Comparison of ENCODE assay signal across 21 cellular contexts in the genomic region with DNA sequence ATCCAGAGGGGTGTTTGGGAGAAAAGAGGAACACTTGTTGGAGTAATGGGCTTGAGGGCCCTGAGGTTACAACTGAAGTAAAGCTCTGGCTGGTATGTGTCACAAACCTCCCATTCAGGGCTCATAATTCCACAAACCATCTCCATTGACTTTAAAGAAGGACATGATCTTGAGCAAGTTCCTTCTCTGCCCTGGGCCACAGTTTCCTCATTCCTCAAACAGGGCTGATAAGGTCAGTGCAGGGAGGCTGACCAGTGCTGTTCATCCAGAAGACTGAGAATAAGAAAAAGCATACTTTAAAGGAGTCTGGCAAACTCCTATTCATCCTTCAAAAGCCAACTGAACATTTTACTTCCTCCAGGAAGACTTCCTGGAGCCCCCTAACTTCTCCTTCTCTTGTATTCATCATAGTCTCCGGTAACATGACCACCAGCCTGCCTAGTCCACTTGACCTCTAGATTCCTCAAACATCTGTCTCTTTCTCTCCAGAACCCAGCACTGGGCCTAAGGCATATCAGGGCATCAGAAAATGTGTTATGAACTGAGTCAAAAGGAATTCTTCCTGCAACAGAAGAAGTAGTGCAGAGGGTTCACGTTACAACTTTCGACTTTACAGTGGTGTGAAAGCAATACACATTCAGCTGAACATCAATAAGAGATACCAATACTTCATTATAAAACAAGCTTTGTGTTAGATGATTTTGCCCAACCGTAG. TPM values are rescaled to one million over a fixed set of nuclear protein-coding genes. Genes with fewer than 3 reads are reported as not detected.
DNase-seq lines count a peak whose midpoint lies in the region; FAIRE-seq and TF ChIP-seq lines count a peak whose summit lies in the region.
"Had no signal": no experiment of that assay in that cellular context is flagged by ENCODE, and none has a peak within 500 bp of the region (broad histone marks: within the 10 kb centered on the region; RNA-seq: fewer than 3 reads in every experiment).

No MANE protein-coding gene starts in this region.

- DNase-seq in SKM-1 treated with dmso at 0.1 percent for 144 hours (lab: John Stamatoyannopoulos, UW; ENCODE audit: unreplicated experiment), result peak; percentile 20
- no peak for DNase-seq in SKM-1 (lab: John Stamatoyannopoulos, UW; ENCODE audit: unreplicated experiment)
- no peak for DNase-seq in H9
- peak; percentile 8 for DNase-seq in NB4 (ENCODE audit: low read depth)
- DNase-seq in epithelial cell of prostate (ENCODE audit: low read depth, low spot score), result no peak
- no peak for DNase-seq in mesenchymal stem cell
- DNase-seq in medulla oblongata (ENCODE audit: extremely low spot score), result no peak
- DNase-seq in H54 (ENCODE audit: insufficient read length, low spot score), result no peak
- DNase-seq: CD4-positive, CD25-positive, alpha-beta regulatory T cell; MG63; NCI-H1105 treated with DMSO at 0.1 percent for 48 hours; NCI-H146; NCI-H446; NCI-H524 treated with DMSO at 0.1 percent for 48 hours; NCI-H774; SHP77 had no signal

- no peak overlapping the region for H3K18ac ChIP-seq in H9 (ENCODE audit: insufficient read length, low read depth, low read length)
- H3K18ac ChIP-seq in mesenchymal stem cell (ENCODE audit: low read depth in 1 of 2, low read length in 2 of 2), result no peak overlapping the region

- H3K23me2 ChIP-seq in H9 (ENCODE audit: insufficient read length, low read depth, low read length, poor library complexity, severe bottlenecking), result no peaks in the 10 kb centered on the region

- H3K79me1 ChIP-seq in H9 (ENCODE audit: insufficient read depth, low read depth, low read length, poor library complexity, severe bottlenecking), result no peaks in the 10 kb centered on the region
- no peaks in the 10 kb centered on the region for H3K79me1 ChIP-seq in mesenchymal stem cell (replicated peaks; ENCODE audit: low read length, poor library complexity, severe bottlenecking)

- no peak overlapping the region for H3K4ac ChIP-seq in H9 (ENCODE audit: low read depth, low read length)
- no peak overlapping the region for H3K4ac ChIP-seq in mesenchymal stem cell (ENCODE audit: low read depth in 1 of 2, low read length in 2 of 2)

- H2BK5ac ChIP-seq in H9 (ENCODE audit: insufficient read length, low read length), result no peak overlapping the region
- H2BK5ac ChIP-seq in mesenchymal stem cell (ENCODE audit: low read depth, low read length, poor library complexity, severe bottlenecking), result no peak overlapping the region

- H3K4me1 ChIP-seq in H9 (ENCODE audit: insufficient read depth, low read length), result no peaks in the 10 kb centered on the region
- H3K4me1 ChIP-seq in mesenchymal stem cell (ENCODE audit: control insufficient read depth, insufficient read depth, low read depth, low read length), result no peaks in the 10 kb centered on the region

- no peak overlapping the region for H3K56ac ChIP-seq in H9 (ENCODE audit: insufficient read length, low read depth, low read length)

- no peak overlapping the region for H2BK12ac ChIP-seq in H9 (ENCODE audit: insufficient read length, low read depth, low read length)
- no peak overlapping the region for H2BK12ac ChIP-seq in mesenchymal stem cell (ENCODE audit: low read length in 2 of 2)

- H3K36me3 Mint-ChIP-seq in H9 (ENCODE audit: insufficient read depth in 1 of 3, low read depth in 3 of 3), result no peaks in the 10 kb centered on the region
- H3K36me3 Mint-ChIP-seq: CD4-positive, CD25-positive, alpha-beta regulatory T cell had no signal

- no peaks in the 10 kb centered on the region for H3K36me3 ChIP-seq in mesenchymal stem cell (ENCODE audit: control insufficient read depth in 1 of 2, insufficient read depth in 2 of 2, low read depth in 1 of 2, low read length in 2 of 2)
- H3K36me3 ChIP-seq: BLaER1, MG63 had no signal

- no peak overlapping the region for H3T11ph ChIP-seq in H9 (ENCODE audit: low read length)

- H2AFZ ChIP-seq in H9 (ENCODE audit: low read length), result no peak overlapping the region
- no peak overlapping the region for H2AFZ ChIP-seq in mesenchymal stem cell (ENCODE audit: low read depth, low read length)

- H3K9ac ChIP-seq in H9 (ENCODE audit: extremely low read depth, insufficient read length, low read length) (no peak overlapping the region), mesenchymal stem cell (ENCODE audit: low read length) (no peak overlapping the region)
- H3K9ac ChIP-seq: BLaER1 had no signal

- no peak for TF ChIP-seq CTCF in H9 (conservative IDR thresholded peaks at IDR 0.05)
- no peak for TF ChIP-seq CTCF in NB4 (IDR thresholded peaks at IDR 0.05; ENCODE audit: low read depth, low read length)

- H3K23ac ChIP-seq in H9 (ENCODE audit: insufficient read length, low read depth, low read length) (no peak overlapping the region), mesenchymal stem cell (ENCODE audit: low read length in 2 of 2) (no peak overlapping the region)

- peaks cover 7 to 9% of the 10 kb centered on the region in 2 experiments for H3K4me1 Mint-ChIP-seq in H9
- H3K4me1 Mint-ChIP-seq: CD4-positive, CD25-positive, alpha-beta regulatory T cell had no signal

- no peak overlapping the region for H4K5ac ChIP-seq in H9 (ENCODE audit: insufficient read length, low read depth, low read length)

- no peak overlapping the region for H3K4me2 ChIP-seq in H9 (ENCODE audit: insufficient read depth, insufficient read length, low read length)
- no peak overlapping the region for H3K4me2 ChIP-seq in mesenchymal stem cell (ENCODE audit: low read length, poor library complexity, severe bottlenecking)
- H3K4me2 ChIP-seq: BLaER1 had no signal

- no CpG with 5 or more reads among the region's 4 CpGs for WGBS in H9 (ENCODE audit: extremely low coverage, insufficient read length, low lambda C conversion rate)
- 65% methylated on average over 2 of the region's 4 CpGs for WGBS in mesenchymal stem cell

- 0 out of 2 replicates have a peak overlapping the region, but pooled peaks have one; percentile 6 for H3K14ac ChIP-seq in H9 (ENCODE audit: insufficient read depth, low read length)
- H3K14ac ChIP-seq in mesenchymal stem cell (ENCODE audit: low read length in 2 of 2), result no peak overlapping the region

- no peaks in the 10 kb centered on the region for H3K27me3 ChIP-seq in H9 (ENCODE audit: insufficient read depth, low read length)
- peaks cover 32 to 64% of the 10 kb centered on the region in 2 experiments for H3K27me3 ChIP-seq in mesenchymal stem cell (ENCODE audit: control insufficient read depth in 1 of 2, insufficient read depth in 1 of 2, low read length in 2 of 2)
- H3K27me3 ChIP-seq: BLaER1, MG63 had no signal

- H3K4me3 Mint-ChIP-seq in H9, result no peak overlapping the region
- H3K4me3 Mint-ChIP-seq: CD4-positive, CD25-positive, alpha-beta regulatory T cell had no signal

- no peak overlapping the region for H2BK20ac ChIP-seq in H9 (ENCODE audit: low read depth, low read length, poor library complexity, severe bottlenecking)

- no peaks in the 10 kb centered on the region for H3K9me3 Mint-ChIP-seq in H9

- no peak overlapping the region for H2AK5ac ChIP-seq in H9 (ENCODE audit: insufficient read length, low read length)
- no peak overlapping the region for H2AK5ac ChIP-seq in mesenchymal stem cell (ENCODE audit: low read length, severe bottlenecking)

- peaks cover 4% of the 10 kb centered on the region for H3K27me3 Mint-ChIP-seq in H9 (ENCODE audit: low read depth)
- H3K27me3 Mint-ChIP-seq: CD4-positive, CD25-positive, alpha-beta regulatory T cell had no signal

- TF ChIP-seq POLR2A in NB4 (IDR thresholded peaks at IDR 0.05; ENCODE audit: extremely low read depth, insufficient read length) (no peak), H54 (IDR thresholded peaks at IDR 0.05; ENCODE audit: low read depth, low read length) (no peak)

- H4K91ac ChIP-seq in H9 (ENCODE audit: insufficient read length, low read depth, low read length) (no peak overlapping the region), mesenchymal stem cell (ENCODE audit: low read length) (no peak overlapping the region)

- H2BK120ac ChIP-seq in H9 (ENCODE audit: low read depth, low read length, poor library complexity, severe bottlenecking) (no peak overlapping the region), mesenchymal stem cell (ENCODE audit: low read depth, low read length) (no peak overlapping the region)

- FAIRE-seq in H54 (lab: Jason Lieb, UNC), result no peak
- FAIRE-seq: A204.1, D721Med, GM19239 had no signal

- H3K79me2 ChIP-seq in H9 (ENCODE audit: insufficient read depth, low read length), result no peaks in the 10 kb centered on the region

- H3K27ac ChIP-seq in H9 (ENCODE audit: insufficient read length, low read depth, low read length) (no peak overlapping the region), epithelial cell of prostate (peak overlapping the region; percentile 8), mesenchymal stem cell (ENCODE audit: low read length, poor library complexity, severe bottlenecking) (no peak overlapping the region)
- H3K27ac ChIP-seq: BLaER1, RWPE1 had no signal

- H3K9me3 ChIP-seq in H9 (ENCODE audit: control insufficient read depth, low read depth, low read length) (no peaks in the 10 kb centered on the region), mesenchymal stem cell (ENCODE audit: control insufficient read depth, low read length) (no peaks in the 10 kb centered on the region)
- H3K9me3 ChIP-seq: BLaER1, MG63 had no signal

- H3K27ac Mint-ChIP-seq in H9, result no peak overlapping the region

- no peak overlapping the region for H4K8ac ChIP-seq in H9 (replicated peaks; ENCODE audit: insufficient read length, low read depth, low read length)
- no peak overlapping the region for H4K8ac ChIP-seq in mesenchymal stem cell (ENCODE audit: low read length)

- H2BK15ac ChIP-seq in H9 (ENCODE audit: low read depth, low read length) (no peak overlapping the region), mesenchymal stem cell (ENCODE audit: low read depth, poor library complexity, severe bottlenecking) (no peak overlapping the region)

- no peaks in the 10 kb centered on the region for H4K20me1 ChIP-seq in H9 (ENCODE audit: control insufficient read depth, insufficient read depth, insufficient read length)
- H4K20me1 ChIP-seq: BLaER1 had no signal

- H3K4me3 ChIP-seq in NB4 (ENCODE audit: low read depth, low read length) (no peak overlapping the region), mesenchymal stem cell (ENCODE audit: insufficient read depth in 1 of 2, low read depth in 1 of 2, low read length in 2 of 2) (no peak overlapping the region)
- H3K4me3 ChIP-seq: BLaER1, MG63 had no signal

RNA-seq across cellular contexts. Expression of gene PTPN3, which starts 20.7 kb away (rescaled TPM):
- total RNA-seq in H9 (2021), result 2.2 and 2.6 TPM in 2 replicates
- polyA plus RNA-seq in mesenchymal stem cell (2013, experiment 1 of 2), result 1.4 TPM
- polyA plus RNA-seq in mesenchymal stem cell (2013, experiment 2 of 2), result 1.5 TPM

Comparison
In these comparisons a context has a peak if more than half of its experiments do, and no peak if none do; other contexts are left out.
1. DNase-seq: peak in SKM-1 treated with dmso at 0.1 percent for 144 hours (single experiment) and NB4 (single experiment); none in SKM-1 (single experiment), H9 (single experiment), epithelial cell of prostate (single experiment), mesenchymal stem cell (single experiment), medulla oblongata (single experiment) and H54 (single experiment).